8 cellular contexts compared by ENCODE assay signal in the genomic region with DNA sequence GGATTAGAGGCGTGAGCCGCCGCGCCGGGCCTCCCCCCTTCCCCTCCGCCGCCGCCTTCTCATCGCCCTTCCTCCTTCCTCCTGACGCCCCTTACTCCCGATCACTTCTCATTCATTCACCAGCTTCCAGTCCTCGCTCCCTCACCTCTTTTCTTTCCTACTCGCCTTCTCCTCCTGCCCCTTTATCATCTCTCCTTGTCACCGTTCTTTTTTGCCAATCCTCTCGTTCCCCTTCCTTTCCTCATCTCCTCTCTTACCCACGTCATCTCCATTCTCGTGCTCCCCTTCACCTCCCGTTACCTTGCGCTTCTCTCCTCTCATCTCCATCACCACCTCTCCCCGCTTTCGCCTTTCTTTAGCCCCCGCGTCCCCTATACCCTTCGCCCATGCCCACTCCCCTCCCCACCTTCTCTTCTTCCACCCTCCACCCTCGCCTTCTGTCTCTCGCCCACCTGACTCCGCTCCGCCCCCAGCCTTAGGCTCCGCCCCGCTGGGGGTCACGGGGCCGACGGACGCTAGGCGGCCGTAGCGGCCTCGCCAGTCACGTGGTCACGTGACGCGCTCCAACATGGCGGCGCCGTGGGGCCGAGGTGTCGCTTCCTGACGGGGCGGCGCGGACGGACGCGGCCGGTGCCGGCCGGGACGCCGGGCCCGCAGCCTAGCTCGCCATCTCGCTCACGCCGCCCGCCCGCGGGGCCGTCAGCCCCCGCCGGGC. TPM values are rescaled to one million over a fixed set of nuclear protein-coding genes. Genes with fewer than 3 reads are reported as not detected.
DNase-seq lines count a peak whose midpoint lies in the region; ATAC-seq, FAIRE-seq and TF ChIP-seq lines count a peak whose summit lies in the region.

A gene (plus strand): TSS at position 544 of the 715 bp plus-strand sequence. CDS start 179 bp downstream, outside the sequence.

- no peaks in the 10 kb centered on the region for H3K27me3 ChIP-seq in BLaER1 treated with 17β-estradiol and CSF1 and Interleukin-3, amounts not matched to agents 10 nM and 100 nM
- H3K27me3 ChIP-seq in HepG2 (ENCODE audit: control insufficient read depth in 1 of 2, insufficient read depth in 2 of 2, low read length in 2 of 2): peaks cover 0 to 5% of the 10 kb centered on the region in 2 experiments; a peak in 1 of 5 replicates

- peak; percentile 37 for FAIRE-seq in HepG2 (lab: Jason Lieb, UNC)

- peak within 1 kb of the TSS; percentile 77 to 97 (median 91) for H3K4me3 ChIP-seq in BLaER1 treated with 17β-estradiol and CSF1 and Interleukin-3, amounts not matched to agents 10 nM and 100 nM
- H3K4me3 ChIP-seq in HepG2 (replicated peaks in 1 of 3; ENCODE audit: insufficient read depth in 1 of 3, low read depth in 2 of 3, low read length in 3 of 3): peak within 1 kb of the TSS; percentile 86 to 95 (median 91)

- TF ChIP-seq CTCF in HepG2 (CRISPR knock-in tag; IDR thresholded peaks at IDR 0.05): peak; percentile 54

- in situ Hi-C loops in HepG2 (cut with HindIII; ENCODE audit: extremely low pct_ligation_motif_present, low pct_unique_long_range_greater_than_20kb): no loop called here

- intact Hi-C loops in dendritic cell treated with granulocyte-macrophage colony-stimulating factor and Interleukin-4, amounts not matched to agents 40 ng/mL and 50 ng/mL, for 4 days (cut with micrococcal nuclease): loop anchor here (5.0 kb wide), 2 partner anchors 89 to 209 kb away; no protein-coding TSS in a partner anchor
- intact Hi-C loops in HepG2 (cut with micrococcal nuclease; ENCODE audit: unreplicated experiment): loop anchor here (5.0 to 10.0 kb wide), 2 partner anchors 126 to 547 kb away; a partner anchor contains a TSS

- TF ChIP-seq EP300 in HepG2 (IDR thresholded peaks at IDR 0.05; ENCODE audit: low read depth in 2 of 2, low read length in 2 of 2): peak; percentile 26 to 90; a peak in 2 of 4 replicates
- TF ChIP-seq EP300 in HepG2 (CRISPR knock-in tag; IDR thresholded peaks at IDR 0.05; ENCODE audit: borderline replicate concordance): no peak

- H3K9me3 ChIP-seq in BLaER1 treated with 17β-estradiol and CSF1 and Interleukin-3, amounts not matched to agents 10 nM and 100 nM (replicated peaks in 1 of 11): no peaks in the 10 kb centered on the region
- no peaks in the 10 kb centered on the region for H3K9me3 ChIP-seq in HepG2 (ENCODE audit: low read length)

- TF ChIP-seq POLR2A in HepG2 (IDR thresholded peaks at IDR 0.05; ENCODE audit: insufficient read depth in 1 of 2, low read depth in 2 of 2, low read length in 2 of 2): peak; percentile 84 to 88; a peak in 3 of 4 replicates

- ATAC-seq in GM19351 (IDR thresholded peaks at IDR 0.05; ENCODE audit: unreplicated experiment) (peak; percentile 84), HG03521 (IDR thresholded peaks at IDR 0.05; ENCODE audit: unreplicated experiment) (peak; percentile 82), HepG2 (peak; percentile 68)

- H3K36me3 Mint-ChIP-seq in dendritic cell treated with granulocyte-macrophage colony-stimulating factor and Interleukin-4, amounts not matched to agents 40 ng/mL and 50 ng/mL, for 4 days (ENCODE audit: low read depth): peaks cover 14% of the 10 kb centered on the region

- peak; percentile 91 for TF ChIP-seq RAD21 in HepG2 (CRISPR knock-in tag; IDR thresholded peaks at IDR 0.05)

- peak within 1 kb of the TSS; percentile 95 to 99 (median 98) for H3K9ac ChIP-seq in BLaER1 treated with 17β-estradiol and CSF1 and Interleukin-3, amounts not matched to agents 10 nM and 100 nM
- H3K9ac ChIP-seq in HepG2 (ENCODE audit: insufficient read depth, low read depth, low read length): peak within 1 kb of the TSS; percentile 98

- peak within 1 kb of the TSS; percentile 94 for H3K4me3 Mint-ChIP-seq in dendritic cell treated with granulocyte-macrophage colony-stimulating factor and Interleukin-4, amounts not matched to agents 40 ng/mL and 50 ng/mL, for 4 days

- no peaks in the 10 kb centered on the region for H3K9me3 Mint-ChIP-seq in dendritic cell treated with granulocyte-macrophage colony-stimulating factor and Interleukin-4, amounts not matched to agents 40 ng/mL and 50 ng/mL, for 4 days

- peaks cover 52% of the 10 kb centered on the region for H3K4me1 Mint-ChIP-seq in dendritic cell treated with granulocyte-macrophage colony-stimulating factor and Interleukin-4, amounts not matched to agents 40 ng/mL and 50 ng/mL, for 4 days (ENCODE audit: low read depth)

- H3K79me2 ChIP-seq in HepG2 (ENCODE audit: insufficient read depth, low read length): peaks cover 47% of the 10 kb centered on the region

- peaks cover 0 to 2% (median 0%) of the 10 kb centered on the region in 11 experiments; a peak in 1 of 22 replicates for H3K36me3 ChIP-seq in BLaER1 treated with 17β-estradiol and CSF1 and Interleukin-3, amounts not matched to agents 10 nM and 100 nM
- H3K36me3 ChIP-seq in HepG2 (replicated peaks in 1 of 2; ENCODE audit: control insufficient read depth in 1 of 2, insufficient read depth in 2 of 2, low read length in 2 of 2): peaks cover 0 to 1% of the 10 kb centered on the region in 2 experiments; a peak in 1 of 5 replicates

- peak within 1 kb of the TSS; percentile 89 for H3K27ac Mint-ChIP-seq in dendritic cell treated with granulocyte-macrophage colony-stimulating factor and Interleukin-4, amounts not matched to agents 40 ng/mL and 50 ng/mL, for 4 days

- H3K4me1 ChIP-seq in BLaER1 treated with 17β-estradiol and CSF1 and Interleukin-3, amounts not matched to agents 10 nM and 100 nM: peaks cover 46 to 56% (median 51%) of the 10 kb centered on the region in 10 experiments
- peaks cover 54% of the 10 kb centered on the region for H3K4me1 ChIP-seq in HepG2 (ENCODE audit: insufficient read depth, low read length)

- POLR2A ChIA-PET in HepG2 (lab: Yijun Ruan, JAX): interaction anchor here (0.8 to 3.9 kb wide), 8 partner anchors 11 to 1562 kb away, joined by 3 to 30 read pairs (median 4); no protein-coding TSS in a partner anchor

- H3K27me3 Mint-ChIP-seq in dendritic cell treated with granulocyte-macrophage colony-stimulating factor and Interleukin-4, amounts not matched to agents 40 ng/mL and 50 ng/mL, for 4 days: no peaks in the 10 kb centered on the region

- H3K4me2 ChIP-seq in BLaER1 treated with 17β-estradiol and CSF1 and Interleukin-3, amounts not matched to agents 10 nM and 100 nM: peak within 1 kb of the TSS; percentile 82 to 99 (median 95)
- H3K4me2 ChIP-seq in HepG2 (ENCODE audit: low read depth, low read length): peak within 1 kb of the TSS; percentile 91

- peaks cover 17 to 41% (median 35%) of the 10 kb centered on the region in 11 experiments; a peak in 18 of 22 replicates for H4K20me1 ChIP-seq in BLaER1 treated with 17β-estradiol and CSF1 and Interleukin-3, amounts not matched to agents 10 nM and 100 nM
- H4K20me1 ChIP-seq in HepG2 (ENCODE audit: insufficient read depth, low read length): peaks cover 20% of the 10 kb centered on the region

- DNase-seq in NCI-H774 (lab: John Stamatoyannopoulos, UW): peak; percentile 91
- DNase-seq in activated CD4-positive, alpha-beta T cell treated with anti-CD3 and anti-CD28 coated beads, Interleukin-2, amount 50 U/mL, for 4 hours: peak; percentile 86 to 87
- peak; percentile 92 for DNase-seq in HepG2 (ENCODE audit: low spot score)
- peak; percentile 90 for DNase-seq in stimulated activated CD4-positive, alpha-beta T cell treated with anti-CD3 and anti-CD28 coated beads, Interleukin-2, amount 100 ng/mL, for 48 hours

- peak within 1 kb of the TSS; percentile 62 for H2AFZ ChIP-seq in HepG2 (ENCODE audit: low read length)

- peak within 1 kb of the TSS; percentile 93 to 99 (median 97) for H3K27ac ChIP-seq in BLaER1 treated with 17β-estradiol and CSF1 and Interleukin-3, amounts not matched to agents 10 nM and 100 nM
- H3K27ac ChIP-seq in HepG2 (ENCODE audit: extremely low read length, insufficient read depth, low read length): peak within 1 kb of the TSS; percentile 91

- no TSS peak for BruUV-seq in HepG2 (replicated peaks; lab: Mats Ljungman, UMichigan)

- CTCF ChIA-PET in HepG2 (lab: Yijun Ruan, JAX; ENCODE audit: low intra/inter-chr PET ratio, low total read pairs): no interaction called here

- under 1% methylated on average over 51 of the region's 70 CpGs for WGBS in HepG2 (ENCODE audit: low lambda C conversion rate)

TF ChIP-seq in HepG2, 621 proteins besides CTCF, POLR2A, EP300 and RAD21 (continues in another document):
- TF ChIP-seq FOSL1 (CRISPR knock-in tag; IDR thresholded peaks at IDR 0.05; ENCODE audit: borderline replicate concordance): no peak
- TF ChIP-seq ZNF235 (CRISPR knock-in tag; IDR thresholded peaks at IDR 0.05; ENCODE audit: borderline replicate concordance): no peak; the same call in 1 of the 2 replicates
- no peak for TF ChIP-seq ZNF30 (CRISPR knock-in tag; IDR thresholded peaks at IDR 0.05)
- peak; percentile 98 for TF ChIP-seq REL (CRISPR knock-in tag; conservative IDR thresholded peaks at IDR 0.05)

RNA-seq across cellular contexts. Expression of the gene that starts here (rescaled TPM):
- 60.8 and 89.4 TPM in 2 replicates for total RNA-seq in HepG2 (2016; rRNA removed; fragmentation: Illumina TruSeq; extraction: Trizol)
- total RNA-seq in HepG2 (2016; cell fraction: cytosol; rRNA removed; fragmentation: Illumina TruSeq; extraction: Trizol; ENCODE audit: low read depth): 12.9 and 14.8 TPM in 2 replicates
- 57.7 and 87.7 TPM in 2 replicates for total RNA-seq in HepG2 (2016; cell fraction: insoluble cytoplasmic fraction; rRNA removed; fragmentation: Illumina TruSeq; extraction: Trizol)
- 22.8 and 23.2 TPM in 2 replicates for total RNA-seq in HepG2 (2016; cell fraction: membrane; rRNA removed; fragmentation: Illumina TruSeq; extraction: Trizol)
- 61.8 and 69.9 TPM in 2 replicates for total RNA-seq in HepG2 (2016; cell fraction: nucleus; rRNA removed; fragmentation: Illumina TruSeq; extraction: Trizol)
- 44.0 and 44.6 TPM in 2 replicates for polyA plus RNA-seq in HepG2 (2011; rRNA removed)
- 26.6 and 34.6 TPM in 2 replicates for polyA plus RNA-seq in HepG2 (2011; cell fraction: cytosol; rRNA removed)
- polyA plus RNA-seq in HepG2 (2011; cell fraction: nucleus; rRNA removed): 49.9 and 56.4 TPM in 2 replicates
- polyA plus RNA-seq in HepG2 (2012): 42.2 and 43.8 TPM in 2 replicates
- 1.1 TPM in 2 replicates for polyA plus RNA-seq in HepG2 (2016; cell fraction: cytosol; fragmentation: Illumina TruSeq; extraction: Trizol; ENCODE audit: low read depth)
- polyA plus RNA-seq in HepG2 (2016; cell fraction: insoluble cytoplasmic fraction; fragmentation: Illumina TruSeq; extraction: Trizol; ENCODE audit: low read depth): 38.0 and 39.6 TPM in 2 replicates
- polyA plus RNA-seq in HepG2 (2016; cell fraction: membrane; fragmentation: Illumina TruSeq; extraction: Trizol; ENCODE audit: low read depth): 3.0 and 3.5 TPM in 2 replicates
- polyA plus RNA-seq in HepG2 (2016; cell fraction: nucleus; fragmentation: Illumina TruSeq; extraction: Trizol; ENCODE audit: insufficient read depth, low read depth): 60.6 and 68.6 TPM in 2 replicates
- 69.3 and 130 TPM in 2 replicates for polyA minus RNA-seq in HepG2 (2011; rRNA and poly(A)+ RNA removed; ENCODE audit: low replicate concordance)
- polyA minus RNA-seq in HepG2 (2011; cell fraction: cytosol; rRNA and poly(A)+ RNA removed): 69.6 and 83.1 TPM in 2 replicates
- polyA minus RNA-seq in HepG2 (2011; cell fraction: nucleus; rRNA and poly(A)+ RNA removed): 96.2 and 117 TPM in 2 replicates

Comparison
In these comparisons a context has a peak if more than half of its experiments do, and no peak if none do; other contexts are left out.
1. Peak in every context shown above with its lines: DNase-seq, ATAC-seq, H3K4me3 ChIP-seq and H3K27ac ChIP-seq.